ENCODE assay signal across 12 cellular contexts in the genomic region with DNA sequence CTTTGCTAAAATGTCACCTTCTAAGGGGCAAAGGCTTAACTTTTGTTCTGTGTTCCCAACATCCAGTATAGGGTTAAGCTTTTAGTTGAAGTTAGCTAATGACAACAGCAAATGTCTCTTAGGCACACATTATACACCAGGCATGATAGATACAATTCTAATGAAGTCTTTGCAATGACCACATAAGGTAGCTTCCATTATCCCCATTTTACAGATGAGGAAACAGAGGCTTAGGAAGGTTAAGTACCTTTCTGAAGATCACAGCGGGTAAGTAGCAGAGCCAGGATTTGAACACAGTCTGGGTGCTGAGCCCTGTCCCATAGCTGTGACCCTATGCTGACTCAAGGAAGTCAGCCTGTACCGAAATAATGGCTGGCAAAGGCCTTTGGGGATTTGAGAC. TPM values are rescaled to one million over a fixed set of nuclear protein-coding genes. Genes with fewer than 3 reads are reported as not detected.
DNase-seq lines count a peak whose midpoint lies in the region; ATAC-seq and TF ChIP-seq lines count a peak whose summit lies in the region.
"Had no signal": no experiment of that assay in that cellular context is flagged by ENCODE, and none has a peak within 500 bp of the region (broad histone marks: within the 10 kb centered on the region; RNA-seq: fewer than 3 reads in every experiment).

No MANE protein-coding gene starts in this region.

- ATAC-seq in HG03442 (IDR thresholded peaks at IDR 0.05; ENCODE audit: unreplicated experiment), result no peak
- ATAC-seq: left lung, psoas muscle had no signal

- no peaks in the 10 kb centered on the region for H3K27me3 Mint-ChIP-seq in CD8-positive, alpha-beta memory T cell
- peaks cover 3% of the 10 kb centered on the region for H3K27me3 Mint-ChIP-seq in nephron progenitor cell (ENCODE audit: low read depth, poor library complexity)

- H3K9ac ChIP-seq in Karpas-422 (ENCODE audit: low read length), result peak overlapping the region; percentile 99
- peak overlapping the region; percentile 99 for H3K9ac ChIP-seq in adipocyte (ENCODE audit: low read length)
- no peak overlapping the region for H3K9ac ChIP-seq in colonic mucosa (ENCODE audit: low read depth in 2 of 2, low read length in 2 of 2)

- intact Hi-C loops in colonic mucosa (cut with DNase I), result no loop called here

- H3K9me3 Mint-ChIP-seq in CD8-positive, alpha-beta memory T cell, result no peaks in the 10 kb centered on the region
- peaks cover 19% of the 10 kb centered on the region for H3K9me3 Mint-ChIP-seq in nephron progenitor cell

- H3K4me2 ChIP-seq in Karpas-422 (ENCODE audit: low read depth, low read length, poor library complexity, severe bottlenecking), result peak overlapping the region; percentile 98

- H3K4me1 Mint-ChIP-seq in CD8-positive, alpha-beta memory T cell, result peaks cover 46 to 68% (median 54%) of the 10 kb centered on the region in 3 donors
- H3K4me1 Mint-ChIP-seq in nephron progenitor cell, result peaks cover 35% of the 10 kb centered on the region

- peaks cover 37% of the 10 kb centered on the region for H3K4me1 ChIP-seq in CD8-positive, alpha-beta memory T cell (ENCODE audit: insufficient read depth, low read length)
- H3K4me1 ChIP-seq in Karpas-422 (ENCODE audit: low read length) (peaks cover 28% of the 10 kb centered on the region), adipocyte (ENCODE audit: control insufficient read depth, insufficient read depth, low read length) (peaks cover 28% of the 10 kb centered on the region), colonic mucosa (peaks cover 12% of the 10 kb centered on the region)

- peaks cover 55% of the 10 kb centered on the region for H3K79me2 ChIP-seq in Karpas-422 (ENCODE audit: low read length)

- POLR2A ChIA-PET in CD8-positive, alpha-beta memory T cell (lab: Charles Lee), result interaction anchor here (0.8 kb wide), 1 partner anchor 28 kb away, joined by 3 read pairs; a partner anchor contains a TSS

- TF ChIP-seq CTCF in nephron progenitor cell (IDR thresholded peaks at IDR 0.05), result no peak
- no peak for TF ChIP-seq CTCF in colonic mucosa (IDR thresholded peaks at IDR 0.05)

- peaks cover 34% of the 10 kb centered on the region for H3K36me3 ChIP-seq in CD8-positive, alpha-beta memory T cell (ENCODE audit: insufficient read depth, low read length)
- H3K36me3 ChIP-seq in Karpas-422 (ENCODE audit: insufficient read depth, low read length), result peaks cover 19% of the 10 kb centered on the region
- H3K36me3 ChIP-seq in adipocyte (ENCODE audit: control insufficient read depth, insufficient read depth, low read length, severe bottlenecking), result peaks cover 49% of the 10 kb centered on the region
- peaks cover 8% of the 10 kb centered on the region for H3K36me3 ChIP-seq in colonic mucosa

- H4K20me1 ChIP-seq in Karpas-422 (ENCODE audit: insufficient read depth, low read depth, low read length), result peaks cover 28% of the 10 kb centered on the region

- H3K4me3 Mint-ChIP-seq in CD8-positive, alpha-beta memory T cell, result peak overlapping the region; percentile 11 to 99 (median 93)
- peak overlapping the region; percentile 96 for H3K4me3 Mint-ChIP-seq in nephron progenitor cell

- CTCF ChIA-PET in CD8-positive, alpha-beta memory T cell (lab: Charles Lee), result interaction anchor here (1.7 kb wide), 1 partner anchor 45 kb away, joined by 4 read pairs; no protein-coding TSS in a partner anchor

- H3K36me3 Mint-ChIP-seq in CD8-positive, alpha-beta memory T cell, result peaks cover 5 to 68% (median 8%) of the 10 kb centered on the region in 3 donors
- peaks cover 48% of the 10 kb centered on the region for H3K36me3 Mint-ChIP-seq in nephron progenitor cell (ENCODE audit: low read depth)

- peak overlapping the region; percentile 21 to 99 (median 96) for H3K27ac Mint-ChIP-seq in CD8-positive, alpha-beta memory T cell
- no peak overlapping the region for H3K27ac Mint-ChIP-seq in nephron progenitor cell

- DNase-seq in CD8-positive, alpha-beta memory T cell, result no peak
- no peak for DNase-seq in Karpas-422
- DNase-seq in adipocyte (ENCODE audit: low read depth), result no peak
- no peak for DNase-seq in nephron progenitor cell
- DNase-seq in NCI-H2171 treated with DMSO at 0.1 percent for 48 hours (lab: John Stamatoyannopoulos, UW), result no peak
- no peak for DNase-seq in colonic mucosa
- DNase-seq: activated CD4-positive, CD25-positive, alpha-beta regulatory T cell; DMS79 treated with DMSO at 0.1 percent for 48 hours; NCI-H226; psoas muscle had no signal

- H3K27me3 ChIP-seq in CD8-positive, alpha-beta memory T cell (ENCODE audit: insufficient read depth, low read length, poor library complexity, severe bottlenecking), result no peaks in the 10 kb centered on the region
- H3K27me3 ChIP-seq in Karpas-422 (ENCODE audit: low read length), result no peaks in the 10 kb centered on the region
- H3K27me3 ChIP-seq in adipocyte (replicated peaks; ENCODE audit: control insufficient read depth, insufficient read depth, low read length), result no peaks in the 10 kb centered on the region
- H3K27me3 ChIP-seq in colonic mucosa, result no peaks in the 10 kb centered on the region
- H3K27me3 ChIP-seq: left lung had no signal

- H3K9me3 ChIP-seq in CD8-positive, alpha-beta memory T cell (ENCODE audit: low read length), result no peaks in the 10 kb centered on the region
- no peaks in the 10 kb centered on the region for H3K9me3 ChIP-seq in Karpas-422 (ENCODE audit: low read length)
- no peaks in the 10 kb centered on the region for H3K9me3 ChIP-seq in adipocyte (ENCODE audit: control insufficient read depth, low read length)
- H3K9me3 ChIP-seq in colonic mucosa, result no peaks in the 10 kb centered on the region
- H3K9me3 ChIP-seq: left lung, psoas muscle had no signal

- no peaks in the 10 kb centered on the region for H3K9me2 ChIP-seq in Karpas-422 (replicated peaks; ENCODE audit: insufficient read depth, low read length)

- no peak overlapping the region for H2AFZ ChIP-seq in Karpas-422 (ENCODE audit: low read length)

- no peak overlapping the region for H3K27ac ChIP-seq in CD8-positive, alpha-beta memory T cell (ENCODE audit: low read depth, low read length)
- no peak overlapping the region for H3K27ac ChIP-seq in Karpas-422 (ENCODE audit: low read length)
- no peak overlapping the region for H3K27ac ChIP-seq in colonic mucosa

- H3K4me3 ChIP-seq in CD8-positive, alpha-beta memory T cell (ENCODE audit: low read length), result no peak overlapping the region
- H3K4me3 ChIP-seq in Karpas-422 (ENCODE audit: low read length), result peak overlapping the region; percentile 97
- peak overlapping the region; percentile 100 for H3K4me3 ChIP-seq in adipocyte (ENCODE audit: low read length)
- H3K4me3 ChIP-seq in colonic mucosa, result no peak overlapping the region

RNA-seq across cellular contexts. Expression of a gene that starts 1.9 kb away (rescaled TPM):
- 100 to 1,000 TPM; 185 to 188 TPM for total RNA-seq in CD8-positive, alpha-beta memory T cell
- polyA plus RNA-seq in CD8-positive, alpha-beta memory T cell, result 176 TPM
- total RNA-seq in Karpas-422 (2014; rRNA removed; shearing (Covaris generic); ENCODE audit: low replicate concordance), result 63.7 and 81.8 TPM in 2 replicates
- 100 to 1,000 TPM in 1 of 2 donors, 10 to 100 TPM in 1; 82.8 to 113 TPM for total RNA-seq in colonic mucosa

RNA-seq across cellular contexts. Expression of a gene that starts 2.2 kb away (rescaled TPM):
- 100 to 1,000 TPM; 198 to 210 TPM for total RNA-seq in CD8-positive, alpha-beta memory T cell
- polyA plus RNA-seq in CD8-positive, alpha-beta memory T cell, result 32.8 TPM
- 14.2 and 43.0 TPM in 2 replicates for total RNA-seq in Karpas-422 (2014; rRNA removed; shearing (Covaris generic); ENCODE audit: low replicate concordance)
- 100 to 1,000 TPM in 1 of 2 donors, 10 to 100 TPM in 1; 79.7 to 133 TPM for total RNA-seq in colonic mucosa

RNA-seq across cellular contexts. Expression of a gene that starts 28.0 kb away (rescaled TPM):
- 10 to 100 TPM in 1 of 2 experiments, 1 to 10 TPM in 1; 8.4 to 11.4 TPM for total RNA-seq in CD8-positive, alpha-beta memory T cell
- 4.5 TPM for polyA plus RNA-seq in CD8-positive, alpha-beta memory T cell
- 2.5 and 7.6 TPM in 2 replicates for total RNA-seq in Karpas-422 (2014; rRNA removed; shearing (Covaris generic); ENCODE audit: low replicate concordance)
- total RNA-seq in colonic mucosa, result 1 to 10 TPM; 4.5 to 7.6 TPM

RNA-seq across cellular contexts. Expression of a gene that starts 28.1 kb away (rescaled TPM):
- 10 to 100 TPM; 58.7 to 66.6 TPM for total RNA-seq in CD8-positive, alpha-beta memory T cell
- 22.7 TPM for polyA plus RNA-seq in CD8-positive, alpha-beta memory T cell
- 48.7 and 63.6 TPM in 2 replicates for total RNA-seq in Karpas-422 (2014; rRNA removed; shearing (Covaris generic); ENCODE audit: low replicate concordance)
- total RNA-seq in colonic mucosa, result 10 to 100 TPM; 16.6 to 39.2 TPM

RNA-seq across cellular contexts. Expression of a gene that starts 36.1 kb away (rescaled TPM):
- total RNA-seq in CD8-positive, alpha-beta memory T cell, result 100 to 1,000 TPM; 238 to 258 TPM
- polyA plus RNA-seq in CD8-positive, alpha-beta memory T cell, result 821 TPM
- total RNA-seq in Karpas-422 (2014; rRNA removed; shearing (Covaris generic); ENCODE audit: low replicate concordance), result 146 and 305 TPM in 2 replicates
- 100 to 1,000 TPM; 141 to 143 TPM for total RNA-seq in colonic mucosa

Comparison
In these comparisons a context has a peak if more than half of its experiments do, and no peak if none do; other contexts are left out.
1. H3K4me3 ChIP-seq: peak in Karpas-422 (single experiment) and adipocyte (single experiment); none in CD8-positive, alpha-beta memory T cell (single experiment) and colonic mucosa (single experiment).
2. H3K9ac ChIP-seq: peak in Karpas-422 (single experiment) and adipocyte (single experiment); none in colonic mucosa (0 of 2).